ENCODE assay signal across 1 cellular context in the genomic region with DNA sequence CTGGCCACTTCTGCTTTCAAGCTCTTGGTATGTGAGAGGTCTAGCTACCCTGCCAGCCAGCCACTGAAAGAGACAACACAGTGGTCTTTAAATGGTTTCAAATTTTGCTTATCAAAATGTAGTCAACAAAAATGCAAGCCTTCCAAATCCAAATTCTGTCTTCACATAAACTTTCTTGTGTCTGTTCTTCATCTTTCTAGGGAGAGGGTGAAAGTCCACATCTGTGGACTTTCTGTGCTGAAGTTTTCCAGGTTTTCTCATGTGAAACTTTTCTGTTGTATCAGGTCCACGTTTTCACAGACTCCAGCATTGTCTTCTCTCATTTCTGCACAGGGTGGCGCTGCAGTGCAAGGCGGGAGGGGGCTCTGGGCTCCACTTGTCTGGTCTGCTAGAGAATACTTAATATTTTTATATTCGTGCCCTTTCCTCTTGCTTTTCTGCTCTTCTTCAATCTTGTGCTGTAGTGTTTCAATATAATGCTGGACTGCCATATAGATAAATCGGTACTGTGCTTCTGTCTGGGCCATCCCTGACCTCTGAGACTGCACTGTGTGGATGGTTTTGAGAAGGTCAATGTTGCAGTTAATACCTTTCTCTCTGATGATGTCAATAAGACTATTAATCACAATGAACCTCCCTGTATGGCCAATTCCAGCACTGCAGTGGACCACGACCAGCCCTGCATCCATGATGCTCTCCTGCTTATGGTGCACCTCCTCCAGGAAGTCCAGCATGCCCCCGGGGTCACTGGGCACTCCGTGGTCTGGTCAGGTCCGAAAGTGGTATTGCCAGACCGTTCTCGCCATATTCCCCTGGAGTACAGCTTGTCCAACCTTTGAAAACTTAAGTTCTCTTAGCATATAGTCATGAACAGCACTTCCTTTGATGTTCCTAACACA.
TF ChIP-seq lines count a peak whose summit lies in the region.

No MANE protein-coding gene starts in this region.

TF ChIP-seq in HepG2, 621 proteins besides CTCF, POLR2A, EP300 and RAD21 (continued from another document and continues in another):
- TF ChIP-seq, protein P1, sequence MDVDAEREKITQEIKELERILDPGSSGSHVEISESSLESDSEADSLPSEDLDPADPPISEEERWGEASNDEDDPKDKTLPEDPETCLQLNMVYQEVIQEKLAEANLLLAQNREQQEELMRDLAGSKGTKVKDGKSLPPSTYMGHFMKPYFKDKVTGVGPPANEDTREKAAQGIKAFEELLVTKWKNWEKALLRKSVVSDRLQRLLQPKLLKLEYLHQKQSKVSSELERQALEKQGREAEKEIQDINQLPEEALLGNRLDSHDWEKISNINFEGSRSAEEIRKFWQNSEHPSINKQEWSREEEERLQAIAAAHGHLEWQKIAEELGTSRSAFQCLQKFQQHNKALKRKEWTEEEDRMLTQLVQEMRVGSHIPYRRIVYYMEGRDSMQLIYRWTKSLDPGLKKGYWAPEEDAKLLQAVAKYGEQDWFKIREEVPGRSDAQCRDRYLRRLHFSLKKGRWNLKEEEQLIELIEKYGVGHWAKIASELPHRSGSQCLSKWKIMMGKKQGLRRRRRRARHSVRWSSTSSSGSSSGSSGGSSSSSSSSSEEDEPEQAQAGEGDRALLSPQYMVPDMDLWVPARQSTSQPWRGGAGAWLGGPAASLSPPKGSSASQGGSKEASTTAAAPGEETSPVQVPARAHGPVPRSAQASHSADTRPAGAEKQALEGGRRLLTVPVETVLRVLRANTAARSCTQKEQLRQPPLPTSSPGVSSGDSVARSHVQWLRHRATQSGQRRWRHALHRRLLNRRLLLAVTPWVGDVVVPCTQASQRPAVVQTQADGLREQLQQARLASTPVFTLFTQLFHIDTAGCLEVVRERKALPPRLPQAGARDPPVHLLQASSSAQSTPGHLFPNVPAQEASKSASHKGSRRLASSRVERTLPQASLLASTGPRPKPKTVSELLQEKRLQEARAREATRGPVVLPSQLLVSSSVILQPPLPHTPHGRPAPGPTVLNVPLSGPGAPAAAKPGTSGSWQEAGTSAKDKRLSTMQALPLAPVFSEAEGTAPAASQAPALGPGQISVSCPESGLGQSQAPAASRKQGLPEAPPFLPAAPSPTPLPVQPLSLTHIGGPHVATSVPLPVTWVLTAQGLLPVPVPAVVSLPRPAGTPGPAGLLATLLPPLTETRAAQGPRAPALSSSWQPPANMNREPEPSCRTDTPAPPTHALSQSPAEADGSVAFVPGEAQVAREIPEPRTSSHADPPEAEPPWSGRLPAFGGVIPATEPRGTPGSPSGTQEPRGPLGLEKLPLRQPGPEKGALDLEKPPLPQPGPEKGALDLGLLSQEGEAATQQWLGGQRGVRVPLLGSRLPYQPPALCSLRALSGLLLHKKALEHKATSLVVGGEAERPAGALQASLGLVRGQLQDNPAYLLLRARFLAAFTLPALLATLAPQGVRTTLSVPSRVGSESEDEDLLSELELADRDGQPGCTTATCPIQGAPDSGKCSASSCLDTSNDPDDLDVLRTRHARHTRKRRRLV (CRISPR knock-in tag; IDR thresholded peaks at IDR 0.05), result no peak
- TF ChIP-seq, protein P2, sequence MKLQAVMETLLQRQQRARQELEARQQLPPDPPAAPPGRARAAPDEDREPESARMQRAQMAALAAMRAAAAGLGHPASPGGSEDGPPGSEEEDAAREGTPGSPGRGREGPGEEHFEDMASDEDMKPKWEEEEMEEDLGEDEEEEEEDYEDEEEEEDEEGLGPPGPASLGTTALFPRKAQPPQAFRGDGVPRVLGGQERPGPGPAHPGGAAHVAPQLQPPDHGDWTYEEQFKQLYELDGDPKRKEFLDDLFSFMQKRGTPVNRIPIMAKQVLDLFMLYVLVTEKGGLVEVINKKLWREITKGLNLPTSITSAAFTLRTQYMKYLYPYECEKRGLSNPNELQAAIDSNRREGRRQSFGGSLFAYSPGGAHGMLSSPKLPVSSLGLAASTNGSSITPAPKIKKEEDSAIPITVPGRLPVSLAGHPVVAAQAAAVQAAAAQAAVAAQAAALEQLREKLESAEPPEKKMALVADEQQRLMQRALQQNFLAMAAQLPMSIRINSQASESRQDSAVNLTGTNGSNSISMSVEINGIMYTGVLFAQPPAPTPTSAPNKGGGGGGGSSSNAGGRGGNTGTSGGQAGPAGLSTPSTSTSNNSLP (IDR thresholded peaks at IDR 0.05; ENCODE audit: low read depth, low read length), result peak; percentile 82
- TF ChIP-seq ZNF263 (CRISPR knock-in tag; IDR thresholded peaks at IDR 0.05) (no peak), ZFY (CRISPR knock-in tag; IDR thresholded peaks at IDR 0.05) (peak; percentile 14; the same call in 1 of the 2 replicates), ATM (IDR thresholded peaks at IDR 0.05; ENCODE audit: borderline replicate concordance) (no peak), ARID5B (CRISPR knock-in tag; IDR thresholded peaks at IDR 0.05) (peak; percentile 65), KAT8 (CRISPR knock-in tag; IDR thresholded peaks at IDR 0.05) (peak; percentile 58; the same call in 1 of the 2 replicates), SETDB1 (CRISPR knock-in tag; IDR thresholded peaks at IDR 0.05; ENCODE audit: borderline replicate concordance) (no peak), GRHL1 (CRISPR knock-in tag; conservative IDR thresholded peaks at IDR 0.05) (no peak), STAG1 (CRISPR knock-in tag; IDR thresholded peaks at IDR 0.05) (peak; percentile 98), ZNF234 (CRISPR knock-in tag; conservative IDR thresholded peaks at IDR 0.05) (no peak), CENPT (CRISPR knock-in tag; IDR thresholded peaks at IDR 0.05; ENCODE audit: low read depth) (no peak), ZNF460 (CRISPR knock-in tag; IDR thresholded peaks at IDR 0.05; ENCODE audit: borderline replicate concordance) (no peak), NR2F2 (IDR thresholded peaks at IDR 0.05; ENCODE audit: borderline replicate concordance, low read depth) (no peak), MYPOP (CRISPR knock-in tag; IDR thresholded peaks at IDR 0.05) (0 out of 2 replicates have a peak, but pooled peaks have one; percentile 55), ARNTL (CRISPR knock-in tag; IDR thresholded peaks at IDR 0.05) (no peak)
- TF ChIP-seq, protein P3, sequence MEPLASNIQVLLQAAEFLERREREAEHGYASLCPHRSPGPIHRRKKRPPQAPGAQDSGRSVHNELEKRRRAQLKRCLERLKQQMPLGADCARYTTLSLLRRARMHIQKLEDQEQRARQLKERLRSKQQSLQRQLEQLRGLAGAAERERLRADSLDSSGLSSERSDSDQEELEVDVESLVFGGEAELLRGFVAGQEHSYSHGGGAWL (CRISPR knock-in tag; IDR thresholded peaks at IDR 0.05), result no peak
- TF ChIP-seq, protein P4, sequence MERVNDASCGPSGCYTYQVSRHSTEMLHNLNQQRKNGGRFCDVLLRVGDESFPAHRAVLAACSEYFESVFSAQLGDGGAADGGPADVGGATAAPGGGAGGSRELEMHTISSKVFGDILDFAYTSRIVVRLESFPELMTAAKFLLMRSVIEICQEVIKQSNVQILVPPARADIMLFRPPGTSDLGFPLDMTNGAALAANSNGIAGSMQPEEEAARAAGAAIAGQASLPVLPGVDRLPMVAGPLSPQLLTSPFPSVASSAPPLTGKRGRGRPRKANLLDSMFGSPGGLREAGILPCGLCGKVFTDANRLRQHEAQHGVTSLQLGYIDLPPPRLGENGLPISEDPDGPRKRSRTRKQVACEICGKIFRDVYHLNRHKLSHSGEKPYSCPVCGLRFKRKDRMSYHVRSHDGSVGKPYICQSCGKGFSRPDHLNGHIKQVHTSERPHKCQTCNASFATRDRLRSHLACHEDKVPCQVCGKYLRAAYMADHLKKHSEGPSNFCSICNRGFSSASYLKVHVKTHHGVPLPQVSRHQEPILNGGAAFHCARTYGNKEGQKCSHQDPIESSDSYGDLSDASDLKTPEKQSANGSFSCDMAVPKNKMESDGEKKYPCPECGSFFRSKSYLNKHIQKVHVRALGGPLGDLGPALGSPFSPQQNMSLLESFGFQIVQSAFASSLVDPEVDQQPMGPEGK (CRISPR knock-in tag; IDR thresholded peaks at IDR 0.05), result peak; percentile 68; the same call in 1 of the 2 replicates
- TF ChIP-seq, protein P5, sequence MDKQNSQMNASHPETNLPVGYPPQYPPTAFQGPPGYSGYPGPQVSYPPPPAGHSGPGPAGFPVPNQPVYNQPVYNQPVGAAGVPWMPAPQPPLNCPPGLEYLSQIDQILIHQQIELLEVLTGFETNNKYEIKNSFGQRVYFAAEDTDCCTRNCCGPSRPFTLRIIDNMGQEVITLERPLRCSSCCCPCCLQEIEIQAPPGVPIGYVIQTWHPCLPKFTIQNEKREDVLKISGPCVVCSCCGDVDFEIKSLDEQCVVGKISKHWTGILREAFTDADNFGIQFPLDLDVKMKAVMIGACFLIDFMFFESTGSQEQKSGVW (CRISPR knock-in tag; IDR thresholded peaks at IDR 0.05; ENCODE audit: borderline replicate concordance), result no peak
- TF ChIP-seq, protein P6, sequence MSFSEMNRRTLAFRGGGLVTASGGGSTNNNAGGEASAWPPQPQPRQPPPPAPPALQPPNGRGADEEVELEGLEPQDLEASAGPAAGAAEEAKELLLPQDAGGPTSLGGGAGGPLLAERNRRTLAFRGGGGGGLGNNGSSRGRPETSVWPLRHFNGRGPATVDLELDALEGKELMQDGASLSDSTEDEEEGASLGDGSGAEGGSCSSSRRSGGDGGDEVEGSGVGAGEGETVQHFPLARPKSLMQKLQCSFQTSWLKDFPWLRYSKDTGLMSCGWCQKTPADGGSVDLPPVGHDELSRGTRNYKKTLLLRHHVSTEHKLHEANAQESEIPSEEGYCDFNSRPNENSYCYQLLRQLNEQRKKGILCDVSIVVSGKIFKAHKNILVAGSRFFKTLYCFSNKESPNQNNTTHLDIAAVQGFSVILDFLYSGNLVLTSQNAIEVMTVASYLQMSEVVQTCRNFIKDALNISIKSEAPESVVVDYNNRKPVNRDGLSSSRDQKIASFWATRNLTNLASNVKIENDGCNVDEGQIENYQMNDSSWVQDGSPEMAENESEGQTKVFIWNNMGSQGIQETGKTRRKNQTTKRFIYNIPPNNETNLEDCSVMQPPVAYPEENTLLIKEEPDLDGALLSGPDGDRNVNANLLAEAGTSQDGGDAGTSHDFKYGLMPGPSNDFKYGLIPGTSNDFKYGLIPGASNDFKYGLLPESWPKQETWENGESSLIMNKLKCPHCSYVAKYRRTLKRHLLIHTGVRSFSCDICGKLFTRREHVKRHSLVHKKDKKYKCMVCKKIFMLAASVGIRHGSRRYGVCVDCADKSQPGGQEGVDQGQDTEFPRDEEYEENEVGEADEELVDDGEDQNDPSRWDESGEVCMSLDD (CRISPR knock-in tag; IDR thresholded peaks at IDR 0.05; ENCODE audit: borderline replicate concordance), result 0 out of 2 replicates have a peak, but pooled peaks have one; percentile 28
- TF ChIP-seq, protein P7, sequence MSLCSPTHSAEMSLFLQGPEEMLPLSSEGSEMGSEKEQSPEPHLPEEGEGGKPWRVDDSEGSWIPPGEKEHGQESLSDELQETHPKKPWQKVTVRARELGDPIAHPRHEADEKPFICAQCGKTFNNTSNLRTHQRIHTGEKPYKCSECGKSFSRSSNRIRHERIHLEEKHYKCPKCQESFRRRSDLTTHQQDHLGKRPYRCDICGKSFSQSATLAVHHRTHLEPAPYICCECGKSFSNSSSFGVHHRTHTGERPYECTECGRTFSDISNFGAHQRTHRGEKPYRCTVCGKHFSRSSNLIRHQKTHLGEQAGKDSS (CRISPR knock-in tag; IDR thresholded peaks at IDR 0.05; ENCODE audit: borderline replicate concordance, low read depth), result no peak
- TF ChIP-seq, protein P8, sequence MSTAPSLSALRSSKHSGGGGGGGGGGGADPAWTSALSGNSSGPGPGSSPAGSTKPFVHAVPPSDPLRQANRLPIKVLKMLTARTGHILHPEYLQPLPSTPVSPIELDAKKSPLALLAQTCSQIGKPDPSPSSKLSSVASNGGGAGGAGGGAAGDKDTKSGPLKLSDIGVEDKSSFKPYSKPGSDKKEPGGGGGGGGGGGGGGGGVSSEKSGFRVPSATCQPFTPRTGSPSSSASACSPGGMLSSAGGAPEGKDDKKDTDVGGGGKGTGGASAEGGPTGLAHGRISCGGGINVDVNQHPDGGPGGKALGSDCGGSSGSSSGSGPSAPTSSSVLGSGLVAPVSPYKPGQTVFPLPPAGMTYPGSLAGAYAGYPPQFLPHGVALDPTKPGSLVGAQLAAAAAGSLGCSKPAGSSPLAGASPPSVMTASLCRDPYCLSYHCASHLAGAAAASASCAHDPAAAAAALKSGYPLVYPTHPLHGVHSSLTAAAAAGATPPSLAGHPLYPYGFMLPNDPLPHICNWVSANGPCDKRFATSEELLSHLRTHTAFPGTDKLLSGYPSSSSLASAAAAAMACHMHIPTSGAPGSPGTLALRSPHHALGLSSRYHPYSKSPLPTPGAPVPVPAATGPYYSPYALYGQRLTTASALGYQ (CRISPR knock-in tag; IDR thresholded peaks at IDR 0.05), result 0 out of 2 replicates have a peak, but pooled peaks have one; percentile 12
